13 cellular contexts compared by ENCODE assay signal in the genomic region with DNA sequence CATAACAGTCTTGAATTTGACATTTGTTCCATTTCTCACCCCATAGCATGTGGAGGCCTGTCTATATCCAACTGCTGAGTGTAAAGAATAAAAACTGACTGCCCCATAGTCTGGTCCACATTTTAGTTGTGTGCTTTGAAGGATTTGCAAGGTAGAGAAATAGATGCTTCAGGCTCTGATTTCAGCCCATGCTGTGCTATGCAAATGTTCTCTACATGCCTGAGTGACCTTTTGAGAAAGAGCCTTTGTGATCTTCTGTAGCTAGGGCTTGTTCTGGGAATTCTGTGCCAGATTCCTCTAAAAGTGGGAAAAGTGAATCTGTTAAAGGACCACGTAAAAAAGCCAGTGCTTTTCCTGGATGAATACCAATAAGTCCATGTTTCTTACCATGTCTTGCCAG. TPM values are rescaled to one million over a fixed set of nuclear protein-coding genes. Genes with fewer than 3 reads are reported as not detected.
DNase-seq lines count a peak whose midpoint lies in the region; ATAC-seq and TF ChIP-seq lines count a peak whose summit lies in the region.
"Had no signal": no experiment of that assay in that cellular context is flagged by ENCODE, and none has a peak within 500 bp of the region (broad histone marks: within the 10 kb centered on the region; RNA-seq: fewer than 3 reads in every experiment).

No MANE protein-coding gene starts in this region.

- ATAC-seq in HG03457 (IDR thresholded peaks at IDR 0.05; ENCODE audit: unreplicated experiment) = no peak

- BruUV-seq in A673 (replicated peaks; lab: Mats Ljungman, UMichigan) = no TSS peak

- TF ChIP-seq CTCF in A673 (conservative IDR thresholded peaks at IDR 0.05; ENCODE audit: low read depth, low read length) (no peak), astrocyte of the spinal cord (IDR thresholded peaks at IDR 0.05; ENCODE audit: low read depth, low read length) (no peak)

- H3K9me3 ChIP-seq in A673 (ENCODE audit: low read depth, low read length, poor library complexity, severe bottlenecking) (no peaks in the 10 kb centered on the region), HAP-1 (no peaks in the 10 kb centered on the region)

- intact Hi-C loops in A673 (cut with micrococcal nuclease; ENCODE audit: unreplicated experiment) = no loop called here

- POLR2A ChIA-PET in A673 (lab: Charles Lee; ENCODE audit: low non-redundant PET) = no interaction called here

- H3K36me3 ChIP-seq in A673 (ENCODE audit: insufficient read depth, low read length, poor library complexity, severe bottlenecking) = no peaks in the 10 kb centered on the region
- peaks cover 6% of the 10 kb centered on the region; the same call in 1 of the 2 replicates for H3K36me3 ChIP-seq in HAP-1 (replicated peaks)

- H3K4me1 ChIP-seq in A673 (ENCODE audit: insufficient read depth, low read length, poor library complexity, severe bottlenecking) (peaks cover 26% of the 10 kb centered on the region), HAP-1 (peaks cover 44% of the 10 kb centered on the region)

- CTCF ChIA-PET in A673 (lab: Charles Lee) = no interaction called here

- H3K27me3 ChIP-seq in A673 (replicated peaks; ENCODE audit: insufficient read depth, low read depth, low read length, poor library complexity) (no peaks in the 10 kb centered on the region), HAP-1 (ENCODE audit: low read depth) (no peaks in the 10 kb centered on the region)

- H3K4me3 ChIP-seq in A673 (ENCODE audit: low read depth, low read length, poor library complexity, severe bottlenecking) = no peak overlapping the region
- H3K4me3 ChIP-seq in HAP-1 = no peak overlapping the region
- H3K4me3 ChIP-seq in astrocyte of the spinal cord (ENCODE audit: low read depth, low read length) = no peak overlapping the region
- H3K4me3 ChIP-seq: lung had no signal

- in situ Hi-C loops in HAP-1 (cut with MboI; ENCODE audit: low sequenced_read_pairs) (loop anchor here (10.0 kb wide), 1 partner anchor 172 kb away; no protein-coding TSS in a partner anchor), astrocyte of the spinal cord (cut with HindIII; ENCODE audit: low sequenced_read_pairs) (no loop called here)

- DNase-seq in A673 (ENCODE audit: low spot score) = peak; percentile 21
- DNase-seq in HAP-1 (ENCODE audit: low spot score in 2 of 2) = peak; percentile 47 to 63
- peak; percentile 62 for DNase-seq in astrocyte of the spinal cord (ENCODE audit: low read depth, low spot score)
- peak; percentile 33 for DNase-seq in kidney tubule cell (ENCODE audit: low spot score)
- no peak for DNase-seq in NOMO-1 treated with dmso at 0.1 percent for 144 hours (lab: John Stamatoyannopoulos, UW; ENCODE audit: unreplicated experiment)
- DNase-seq in DMS114 treated with DMSO at 0.1 percent for 48 hours (lab: John Stamatoyannopoulos, UW; ENCODE audit: unreplicated experiment) = no peak
- DNase-seq in COR-L47 (lab: John Stamatoyannopoulos, UW) = no peak
- DNase-seq: activated CD4-positive, CD25-positive, alpha-beta regulatory T cell; activated naive CD4-positive, alpha-beta T cell; CD4-positive, CD25-positive, alpha-beta regulatory T cell had no signal

- H3K27ac ChIP-seq in A673 (ENCODE audit: low read depth, low read length, poor library complexity, severe bottlenecking) = no peak overlapping the region
- H3K27ac ChIP-seq: epithelial cell of prostate had no signal

RNA-seq across cellular contexts. Expression of gene KCTD6, which starts 5.2 kb away (rescaled TPM):
- total RNA-seq in A673 (2021) = 14.2 and 14.3 TPM in 2 replicates

RNA-seq across cellular contexts. Expression of gene ACOX2, which starts 39.9 kb away (rescaled TPM):
- total RNA-seq in A673 (2021) = 5.4 and 7.2 TPM in 2 replicates
- total RNA-seq: CD4-positive, CD25-positive, alpha-beta regulatory T cell had no signal

Comparison
In these comparisons a context has a peak if more than half of its experiments do, and no peak if none do; other contexts are left out.
1. DNase-seq: peak in A673 (single experiment), HAP-1 (2 of 2), astrocyte of the spinal cord (single experiment) and kidney tubule cell (single experiment); none in NOMO-1 treated with dmso at 0.1 percent for 144 hours (single experiment), DMS114 treated with DMSO at 0.1 percent for 48 hours (single experiment) and COR-L47 (single experiment).